In the genomic region with DNA sequence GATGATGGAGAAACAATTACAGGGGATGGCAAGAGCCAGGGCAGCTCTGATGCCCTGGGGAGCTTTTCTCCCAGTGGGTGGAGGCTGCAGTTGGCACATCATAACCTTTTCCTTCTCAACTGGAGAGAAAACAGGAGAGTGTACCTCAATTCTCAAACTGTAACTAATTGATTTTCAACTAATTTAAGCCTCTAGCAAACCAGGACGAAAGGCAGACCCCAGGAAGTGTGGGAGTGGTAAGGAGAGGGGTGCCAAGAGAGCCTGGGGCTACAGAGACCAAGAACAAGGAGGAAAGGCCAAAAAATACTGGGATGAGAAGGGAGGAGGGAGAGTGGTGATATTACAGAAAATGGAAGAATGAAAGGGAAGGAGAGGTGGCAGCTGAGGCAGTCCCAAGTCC, we compare ENCODE assay signal across 1 cellular context.
TF ChIP-seq lines count a peak whose summit lies in the region.

No MANE protein-coding gene starts in this region.

TF ChIP-seq in HepG2, 621 proteins besides CTCF, POLR2A, EP300 and RAD21:
- TF ChIP-seq TAF15 (IDR thresholded peaks at IDR 0.05; ENCODE audit: low read depth, low read length, poor library complexity, severe bottlenecking) (no peak), FOXC1 (CRISPR knock-in tag; IDR thresholded peaks at IDR 0.05; ENCODE audit: borderline replicate concordance) (no peak), ZNF350 (CRISPR knock-in tag; IDR thresholded peaks at IDR 0.05; ENCODE audit: borderline replicate concordance, low read depth) (no peak), ZMYM4 (CRISPR knock-in tag; IDR thresholded peaks at IDR 0.05) (no peak), CC2D1A (CRISPR knock-in tag; IDR thresholded peaks at IDR 0.05) (no peak), CREB1 (IDR thresholded peaks at IDR 0.05) (no peak), CREB1 (CRISPR knock-in tag; IDR thresholded peaks at IDR 0.05) (no peak), PTBP1 (IDR thresholded peaks at IDR 0.05; ENCODE audit: low read depth, low read length, poor library complexity, severe bottlenecking) (no peak), BRCA1 (CRISPR knock-in tag; IDR thresholded peaks at IDR 0.05) (no peak), JDP2 (CRISPR knock-in tag; IDR thresholded peaks at IDR 0.05; ENCODE audit: borderline replicate concordance) (no peak)
- TF ChIP-seq, protein P1, sequence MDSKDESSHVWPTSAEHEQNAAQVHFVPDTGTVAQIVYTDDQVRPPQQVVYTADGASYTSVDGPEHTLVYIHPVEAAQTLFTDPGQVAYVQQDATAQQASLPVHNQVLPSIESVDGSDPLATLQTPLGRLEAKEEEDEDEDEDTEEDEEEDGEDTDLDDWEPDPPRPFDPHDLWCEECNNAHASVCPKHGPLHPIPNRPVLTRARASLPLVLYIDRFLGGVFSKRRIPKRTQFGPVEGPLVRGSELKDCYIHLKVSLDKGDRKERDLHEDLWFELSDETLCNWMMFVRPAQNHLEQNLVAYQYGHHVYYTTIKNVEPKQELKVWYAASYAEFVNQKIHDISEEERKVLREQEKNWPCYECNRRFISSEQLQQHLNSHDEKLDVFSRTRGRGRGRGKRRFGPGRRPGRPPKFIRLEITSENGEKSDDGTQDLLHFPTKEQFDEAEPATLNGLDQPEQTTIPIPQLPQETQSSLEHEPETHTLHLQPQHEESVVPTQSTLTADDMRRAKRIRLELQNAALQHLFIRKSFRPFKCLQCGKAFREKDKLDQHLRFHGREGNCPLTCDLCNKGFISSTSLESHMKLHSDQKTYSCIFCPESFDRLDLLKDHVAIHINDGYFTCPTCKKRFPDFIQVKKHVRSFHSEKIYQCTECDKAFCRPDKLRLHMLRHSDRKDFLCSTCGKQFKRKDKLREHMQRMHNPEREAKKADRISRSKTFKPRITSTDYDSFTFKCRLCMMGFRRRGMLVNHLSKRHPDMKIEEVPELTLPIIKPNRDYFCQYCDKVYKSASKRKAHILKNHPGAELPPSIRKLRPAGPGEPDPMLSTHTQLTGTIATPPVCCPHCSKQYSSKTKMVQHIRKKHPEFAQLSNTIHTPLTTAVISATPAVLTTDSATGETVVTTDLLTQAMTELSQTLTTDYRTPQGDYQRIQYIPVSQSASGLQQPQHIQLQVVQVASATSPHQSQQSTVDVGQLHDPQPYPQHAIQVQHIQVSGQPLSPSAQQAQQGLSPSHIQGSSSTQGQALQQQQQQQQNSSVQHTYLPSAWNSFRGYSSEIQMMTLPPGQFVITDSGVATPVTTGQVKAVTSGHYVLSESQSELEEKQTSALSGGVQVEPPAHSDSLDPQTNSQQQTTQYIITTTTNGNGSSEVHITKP (CRISPR knock-in tag; IDR thresholded peaks at IDR 0.05; ENCODE audit: low read depth), result no peak
- TF ChIP-seq, protein P2, sequence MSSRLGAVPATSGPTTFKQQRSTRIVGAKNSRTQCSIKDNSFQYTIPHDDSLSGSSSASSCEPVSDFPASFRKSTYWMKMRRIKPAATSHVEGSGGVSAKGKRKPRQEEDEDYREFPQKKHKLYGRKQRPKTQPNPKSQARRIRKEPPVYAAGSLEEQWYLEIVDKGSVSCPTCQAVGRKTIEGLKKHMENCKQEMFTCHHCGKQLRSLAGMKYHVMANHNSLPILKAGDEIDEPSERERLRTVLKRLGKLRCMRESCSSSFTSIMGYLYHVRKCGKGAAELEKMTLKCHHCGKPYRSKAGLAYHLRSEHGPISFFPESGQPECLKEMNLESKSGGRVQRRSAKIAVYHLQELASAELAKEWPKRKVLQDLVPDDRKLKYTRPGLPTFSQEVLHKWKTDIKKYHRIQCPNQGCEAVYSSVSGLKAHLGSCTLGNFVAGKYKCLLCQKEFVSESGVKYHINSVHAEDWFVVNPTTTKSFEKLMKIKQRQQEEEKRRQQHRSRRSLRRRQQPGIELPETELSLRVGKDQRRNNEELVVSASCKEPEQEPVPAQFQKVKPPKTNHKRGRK (CRISPR knock-in tag; IDR thresholded peaks at IDR 0.05), result no peak
- TF ChIP-seq, protein P3, sequence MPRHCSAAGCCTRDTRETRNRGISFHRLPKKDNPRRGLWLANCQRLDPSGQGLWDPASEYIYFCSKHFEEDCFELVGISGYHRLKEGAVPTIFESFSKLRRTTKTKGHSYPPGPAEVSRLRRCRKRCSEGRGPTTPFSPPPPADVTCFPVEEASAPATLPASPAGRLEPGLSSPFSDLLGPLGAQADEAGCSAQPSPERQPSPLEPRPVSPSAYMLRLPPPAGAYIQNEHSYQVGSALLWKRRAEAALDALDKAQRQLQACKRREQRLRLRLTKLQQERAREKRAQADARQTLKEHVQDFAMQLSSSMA (CRISPR knock-in tag; IDR thresholded peaks at IDR 0.05), result no peak
- TF ChIP-seq, protein P4, sequence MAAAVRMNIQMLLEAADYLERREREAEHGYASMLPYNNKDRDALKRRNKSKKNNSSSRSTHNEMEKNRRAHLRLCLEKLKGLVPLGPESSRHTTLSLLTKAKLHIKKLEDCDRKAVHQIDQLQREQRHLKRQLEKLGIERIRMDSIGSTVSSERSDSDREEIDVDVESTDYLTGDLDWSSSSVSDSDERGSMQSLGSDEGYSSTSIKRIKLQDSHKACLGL (CRISPR knock-in tag; IDR thresholded peaks at IDR 0.05), result no peak
